ENCODE assay signal across 9 cellular contexts in genomic region chr19:2289714-2290435, GRCh38. TPM values are rescaled to one million over a fixed set of nuclear protein-coding genes. Genes with fewer than 3 reads are reported as not detected.
DNase-seq lines count a peak whose midpoint lies in the region; ATAC-seq lines count a peak whose summit lies in the region.
"Had no signal": no experiment of that assay in that cellular context is flagged by ENCODE, and none has a peak within 500 bp of the region (broad histone marks: within the 10 kb centered on the region; RNA-seq: fewer than 3 reads in every experiment).

No MANE protein-coding gene starts in this region.

- DNase-seq in GF-D8 (lab: John Stamatoyannopoulos, UW) (peak; percentile 88), Kasumi-1 (lab: John Stamatoyannopoulos, UW) (peak; percentile 95 to 97), left ventricle myocardium superior (peak; percentile 63), SHP77 treated with DMSO at 0.1 percent for 48 hours (lab: John Stamatoyannopoulos, UW) (no peak), NCI-H1436 treated with DMSO at 0.1 percent for 48 hours (lab: John Stamatoyannopoulos, UW) (no peak), kidney glomerular epithelial cell (lab: John Stamatoyannopoulos, UW) (no peak)
- DNase-seq in activated T-cell treated with anti-CD3 and anti-CD28 coated beads, Interleukin-2, amount 50 U/mL, for 1 hour = peak; percentile 55
- DNase-seq in stimulated activated CD4-positive, alpha-beta T cell treated with anti-CD3 and anti-CD28 coated beads, Interleukin-4, amount 100 ng/mL, for 4 hours = peak; percentile 29 to 32

- ATAC-seq in left ventricle myocardium superior = peak; percentile 47

- intact Hi-C loops in left ventricle myocardium superior (cut with micrococcal nuclease) = no loop called here

RNA-seq across cellular contexts. Expression of gene PEAK3, which starts 7.9 kb away (rescaled TPM):
- total RNA-seq in left ventricle myocardium superior = 0.87 TPM

RNA-seq across cellular contexts. Expression of gene LINGO3, which starts 18.1 kb away (rescaled TPM):
- total RNA-seq in left ventricle myocardium superior = not detected
- total RNA-seq: LHCN-M2 had no signal

RNA-seq across cellular contexts. Expression of gene JSRP1, which starts 33.7 kb away (rescaled TPM):
- total RNA-seq in left ventricle myocardium superior = not detected

RNA-seq across cellular contexts. Expression of gene LSM7, which starts 38.5 kb away (rescaled TPM):
- 43.8 TPM for total RNA-seq in left ventricle myocardium superior

RNA-seq across cellular contexts. Expression of gene SPPL2B, which starts 38.6 kb away (rescaled TPM):
- 25.9 TPM for total RNA-seq in left ventricle myocardium superior

Comparison
In these comparisons a context has a peak if more than half of its experiments do, and no peak if none do; other contexts are left out.
1. DNase-seq: peak in GF-D8 (single experiment), Kasumi-1 (2 of 2), activated T-cell treated with anti-CD3 and anti-CD28 coated beads, Interleukin-2, amount 50 U/mL, for 1 hour (single experiment), left ventricle myocardium superior (single experiment) and stimulated activated CD4-positive, alpha-beta T cell treated with anti-CD3 and anti-CD28 coated beads, Interleukin-4, amount 100 ng/mL, for 4 hours (2 of 2); none in SHP77 treated with DMSO at 0.1 percent for 48 hours (single experiment), NCI-H1436 treated with DMSO at 0.1 percent for 48 hours (single experiment) and kidney glomerular epithelial cell (single experiment).